7 cellular contexts compared by ENCODE assay signal in the genomic region with DNA sequence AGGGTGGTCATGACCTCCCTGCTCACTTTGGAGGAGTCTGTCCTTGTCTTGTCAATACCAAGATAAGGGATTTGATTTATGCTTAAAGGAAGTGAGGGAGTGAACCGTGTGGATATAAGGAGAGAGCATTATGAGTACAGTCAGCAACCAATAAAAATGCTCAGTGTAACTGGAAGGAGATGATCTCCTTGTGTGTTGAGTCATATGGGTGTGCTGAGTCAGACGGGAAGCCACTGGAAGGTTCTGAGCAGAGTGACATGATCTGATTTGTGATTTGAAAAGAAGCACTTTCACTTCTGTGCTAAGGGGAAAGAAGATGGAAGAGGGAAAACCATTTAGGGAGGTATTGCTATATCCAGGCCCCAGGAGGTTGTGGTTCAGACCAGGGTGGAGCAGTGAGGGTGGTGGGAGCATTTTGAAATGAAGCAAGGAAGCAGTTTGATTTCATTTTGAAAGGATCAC. TPM values are rescaled to one million over a fixed set of nuclear protein-coding genes. Genes with fewer than 3 reads are reported as not detected.
DNase-seq lines count a peak whose midpoint lies in the region; ATAC-seq lines count a peak whose summit lies in the region.

No MANE protein-coding gene starts in this region.

- H3K27ac ChIP-seq in Karpas-422 (ENCODE audit: low read length), result no peak overlapping the region

- H3K4me2 ChIP-seq in Karpas-422 (ENCODE audit: low read depth, low read length, poor library complexity, severe bottlenecking), result no peak overlapping the region

- H3K9me3 Mint-ChIP-seq in activated T-helper 1 cell treated with anti-CD3 and anti-CD28 coated beads, Interleukin-12 subunit alpha, Interleukin-12 subunit beta, Interleukin-2, Interleukin-4 antibody, amounts not matched to agents 30 ng/mL and 10 ng/mL and 1 ng/mL, durations not matched to agents 14 hours and 24 hours and 36 hours, result no peaks in the 10 kb centered on the region

- no peak overlapping the region; the same call in 1 of the 2 replicates for H3K9ac ChIP-seq in Karpas-422 (ENCODE audit: low read length)

- no peaks in the 10 kb centered on the region for H3K9me2 ChIP-seq in Karpas-422 (replicated peaks; ENCODE audit: insufficient read depth, low read length)

- intact Hi-C loops in activated T-helper 1 cell treated with anti-CD3 and anti-CD28 coated beads, Interleukin-12 subunit alpha, Interleukin-12 subunit beta, Interleukin-2, Interleukin-4 antibody, amounts not matched to agents 30 ng/mL and 10 ng/mL and 1 ng/mL, durations not matched to agents 14 hours and 24 hours and 36 hours (cut with micrococcal nuclease), result loop anchor here (1.0 to 10.0 kb wide), 7 partner anchors 19 to 1633 kb away; partner anchors contain the start of genes HS2ST1, MCOLN2, ODF2L and SELENOF

- no peak overlapping the region for H3K4me3 ChIP-seq in Karpas-422 (ENCODE audit: low read length)

- no peak for DNase-seq in Karpas-422
- DNase-seq in activated T-helper 1 cell treated with anti-CD3 and anti-CD28 coated beads, Interleukin-12 subunit alpha, Interleukin-12 subunit beta, Interleukin-2, Interleukin-4 antibody, amounts not matched to agents 30 ng/mL and 10 ng/mL and 1 ng/mL, durations not matched to agents 14 hours and 24 hours and 36 hours (ENCODE audit: low spot score), result peak; percentile 40
- peak; percentile 88 for DNase-seq in glomerular visceral epithelial cell (ENCODE audit: extremely low spot score)
- peak; percentile 32 for DNase-seq in stimulated activated CD4-positive, alpha-beta T cell treated with anti-CD3 and anti-CD28 coated beads, Interleukin-4, amount 100 ng/mL, for 1 hour
- DNase-seq in GOT3 (lab: John Stamatoyannopoulos, UW), result no peak

- peaks cover 26% of the 10 kb centered on the region for H3K4me1 ChIP-seq in Karpas-422 (ENCODE audit: low read length)

- ATAC-seq in GM18499 (IDR thresholded peaks at IDR 0.05; ENCODE audit: insufficient read depth, unreplicated experiment), result peak; percentile 29
- no peak for ATAC-seq in HG03097 (IDR thresholded peaks at IDR 0.05; ENCODE audit: low FRiP score, unreplicated experiment)

- peaks cover 10% of the 10 kb centered on the region for H3K36me3 Mint-ChIP-seq in activated T-helper 1 cell treated with anti-CD3 and anti-CD28 coated beads, Interleukin-12 subunit alpha, Interleukin-12 subunit beta, Interleukin-2, Interleukin-4 antibody, amounts not matched to agents 30 ng/mL and 10 ng/mL and 1 ng/mL, durations not matched to agents 14 hours and 24 hours and 36 hours (ENCODE audit: low read depth)

- H3K4me3 Mint-ChIP-seq in activated T-helper 1 cell treated with anti-CD3 and anti-CD28 coated beads, Interleukin-12 subunit alpha, Interleukin-12 subunit beta, Interleukin-2, Interleukin-4 antibody, amounts not matched to agents 30 ng/mL and 10 ng/mL and 1 ng/mL, durations not matched to agents 14 hours and 24 hours and 36 hours, result peak overlapping the region; percentile 13

- H2AFZ ChIP-seq in Karpas-422 (ENCODE audit: low read length), result peak overlapping the region; percentile 26; the same call in 1 of the 2 replicates

- 0 out of 2 replicates have a peak, but pooled peaks cover 5% of the 10 kb centered on the region for H4K20me1 ChIP-seq in Karpas-422 (ENCODE audit: insufficient read depth, low read depth, low read length)

- H3K27ac Mint-ChIP-seq in activated T-helper 1 cell treated with anti-CD3 and anti-CD28 coated beads, Interleukin-12 subunit alpha, Interleukin-12 subunit beta, Interleukin-2, Interleukin-4 antibody, amounts not matched to agents 30 ng/mL and 10 ng/mL and 1 ng/mL, durations not matched to agents 14 hours and 24 hours and 36 hours, result peak overlapping the region; percentile 70

- H3K36me3 ChIP-seq in Karpas-422 (ENCODE audit: insufficient read depth, low read length), result 0 out of 2 replicates have a peak, but pooled peaks cover 3% of the 10 kb centered on the region

- peaks cover 51% of the 10 kb centered on the region for H3K4me1 Mint-ChIP-seq in activated T-helper 1 cell treated with anti-CD3 and anti-CD28 coated beads, Interleukin-12 subunit alpha, Interleukin-12 subunit beta, Interleukin-2, Interleukin-4 antibody, amounts not matched to agents 30 ng/mL and 10 ng/mL and 1 ng/mL, durations not matched to agents 14 hours and 24 hours and 36 hours (ENCODE audit: low read depth)

- no peaks in the 10 kb centered on the region for H3K27me3 ChIP-seq in Karpas-422 (ENCODE audit: low read length)

- H3K27me3 Mint-ChIP-seq in activated T-helper 1 cell treated with anti-CD3 and anti-CD28 coated beads, Interleukin-12 subunit alpha, Interleukin-12 subunit beta, Interleukin-2, Interleukin-4 antibody, amounts not matched to agents 30 ng/mL and 10 ng/mL and 1 ng/mL, durations not matched to agents 14 hours and 24 hours and 36 hours (ENCODE audit: insufficient read depth), result peaks cover 22% of the 10 kb centered on the region

- H3K79me2 ChIP-seq in Karpas-422 (ENCODE audit: low read length), result peaks cover 24% of the 10 kb centered on the region

- no peaks in the 10 kb centered on the region for H3K9me3 ChIP-seq in Karpas-422 (ENCODE audit: low read length)

RNA-seq across cellular contexts. Expression of gene BCL10, which starts 2.5 kb away (rescaled TPM):
- total RNA-seq in Karpas-422 (2014; rRNA removed; shearing (Covaris generic); ENCODE audit: low replicate concordance), result 16.5 and 32.2 TPM in 2 replicates
- 25.1 and 28.8 TPM in 2 replicates for total RNA-seq in activated T-helper 1 cell treated with anti-CD3 and anti-CD28 coated beads, Interleukin-12 subunit alpha, Interleukin-12 subunit beta, Interleukin-2, Interleukin-4 antibody, amounts not matched to agents 30 ng/mL and 10 ng/mL and 1 ng/mL, durations not matched to agents 14 hours and 24 hours and 36 hours

RNA-seq across cellular contexts. Expression of gene C1orf52, which starts 19.4 kb away (rescaled TPM):
- total RNA-seq in Karpas-422 (2014; rRNA removed; shearing (Covaris generic); ENCODE audit: low replicate concordance), result 17.8 and 22.9 TPM in 2 replicates
- total RNA-seq in activated T-helper 1 cell treated with anti-CD3 and anti-CD28 coated beads, Interleukin-12 subunit alpha, Interleukin-12 subunit beta, Interleukin-2, Interleukin-4 antibody, amounts not matched to agents 30 ng/mL and 10 ng/mL and 1 ng/mL, durations not matched to agents 14 hours and 24 hours and 36 hours, result 30.9 and 31.6 TPM in 2 replicates

Comparison
In these comparisons a context has a peak if more than half of its experiments do, and no peak if none do; other contexts are left out.
1. DNase-seq: peak in activated T-helper 1 cell treated with anti-CD3 and anti-CD28 coated beads, Interleukin-12 subunit alpha, Interleukin-12 subunit beta, Interleukin-2, Interleukin-4 antibody, amounts not matched to agents 30 ng/mL and 10 ng/mL and 1 ng/mL, durations not matched to agents 14 hours and 24 hours and 36 hours (single experiment), glomerular visceral epithelial cell (single experiment) and stimulated activated CD4-positive, alpha-beta T cell treated with anti-CD3 and anti-CD28 coated beads, Interleukin-4, amount 100 ng/mL, for 1 hour (single experiment); none in Karpas-422 (single experiment) and GOT3 (single experiment).